ENCODE assay signal across 7 cellular contexts in the genomic region with DNA sequence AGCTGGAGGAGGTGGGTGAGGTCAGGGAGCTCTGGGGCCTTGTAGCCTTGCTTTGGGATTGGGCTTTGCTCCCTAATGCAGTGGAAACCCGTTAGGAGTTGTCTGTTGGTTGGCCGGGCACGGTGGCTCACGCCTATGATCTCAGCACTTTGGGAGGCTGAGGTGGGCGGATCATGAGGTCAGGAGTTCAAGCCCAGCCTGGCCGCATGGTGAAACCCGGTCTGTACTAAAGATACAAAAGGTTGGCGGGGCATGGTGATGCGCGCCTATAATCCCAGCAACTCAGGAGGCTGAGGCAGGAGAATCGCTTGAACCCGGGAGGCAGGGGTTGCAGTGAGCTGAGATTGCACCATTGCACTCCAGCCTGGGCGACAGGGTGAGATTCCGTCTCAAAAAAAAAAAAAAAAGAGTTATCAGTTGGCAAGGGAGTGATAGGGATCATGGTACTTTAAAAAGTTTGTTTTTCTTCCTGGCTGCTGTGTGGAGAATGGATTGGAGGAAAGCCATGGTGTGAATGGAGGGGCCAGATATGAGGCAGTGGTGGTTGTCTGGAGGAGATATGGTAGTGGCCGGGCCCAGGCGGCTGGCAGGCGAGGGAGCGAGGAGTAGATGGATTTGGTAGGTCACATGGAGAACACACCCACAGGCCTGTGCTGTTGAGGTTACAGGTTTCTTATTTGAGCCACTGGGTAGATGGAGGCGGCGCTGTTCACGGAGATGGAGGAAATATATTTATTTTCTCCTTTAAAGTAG. TPM values are rescaled to one million over a fixed set of nuclear protein-coding genes. Genes with fewer than 3 reads are reported as not detected.
A peak's percentile ranks its signal among the peaks of the same experiment; 100 is the strongest.
DNase-seq lines count a peak whose midpoint lies in the region; ATAC-seq and TF ChIP-seq lines count a peak whose summit lies in the region.
"Not testable (repeated sequence)": the region's sequence is repeated elsewhere in the genome, so short reads cannot be mapped to it uniquely, and the experiment has no call there.

No MANE protein-coding gene starts in this region.

- intact Hi-C loops in body of pancreas (cut with DNase I); Right ventricle myocardium superior (cut with DNase I); left cardiac atrium (cut with DNase I); aorta (cut with DNase I): not testable (repeated sequence)

- not testable (repeated sequence) for H3K27me3 ChIP-seq in body of pancreas; aorta (ENCODE audit: control insufficient read depth in 1 of 2, insufficient read depth in 2 of 2, low read length in 1 of 2)

- not testable (repeated sequence) for H3K9me3 ChIP-seq in body of pancreas; aorta (ENCODE audit: control insufficient read depth, low read length)

- H3K27me3 Mint-ChIP-seq in stimulated activated naive B cell treated with anti-CD40 and anti-IgM and Interleukin-4, amounts not matched to agents 10 μg/mL and 1 μg/mL and 100 μg/mL, for 72 hours, result not testable (repeated sequence)

- not testable (repeated sequence) for H3K36me3 ChIP-seq in body of pancreas (replicated peaks in 1 of 2; ENCODE audit: insufficient read depth in 1 of 2, low read depth in 2 of 2); aorta (ENCODE audit: control insufficient read depth in 1 of 2, insufficient read depth in 2 of 2, low read length in 1 of 2)

- 65 to 70% methylated on average over 15 to 19 of the region's 21 CpGs for WGBS in body of pancreas, 2 donors
- 48 to 58% methylated on average over 19 to 20 of the region's 21 CpGs for WGBS in aorta, 2 donors

- not testable (repeated sequence) for TF ChIP-seq CTCF in body of pancreas (IDR thresholded peaks at IDR 0.05)

- peaks cover 10 to 17% of the 10 kb centered on the region in 2 donors for H3K36me3 Mint-ChIP-seq in stimulated activated naive B cell treated with anti-CD40 and anti-IgM and Interleukin-4, amounts not matched to agents 10 μg/mL and 1 μg/mL and 100 μg/mL, for 72 hours

- H3K4me1 ChIP-seq in body of pancreas; aorta (ENCODE audit: control insufficient read depth in 1 of 2, insufficient read depth in 2 of 2, low read length in 2 of 2): not testable (repeated sequence)

- not testable (repeated sequence) for H3K4me1 Mint-ChIP-seq in stimulated activated naive B cell treated with anti-CD40 and anti-IgM and Interleukin-4, amounts not matched to agents 10 μg/mL and 1 μg/mL and 100 μg/mL, for 72 hours

- DNase-seq in OCI-M1 (lab: John Stamatoyannopoulos, UW) (peak; percentile 75), body of pancreas (peak; percentile 45 to 68 (median 52)), left cardiac atrium (peak; percentile 29)
- DNase-seq in Right ventricle myocardium superior; left lobe of liver (ENCODE audit: low spot score); stimulated activated naive B cell treated with anti-CD40 and anti-IgM and Interleukin-4, amounts not matched to agents 10 μg/mL and 1 μg/mL and 100 μg/mL, for 72 hours; aorta: not testable (repeated sequence)

- not testable (repeated sequence) for H3K4me3 ChIP-seq in body of pancreas; aorta (ENCODE audit: low read length in 2 of 2)

- ATAC-seq in body of pancreas, result peak; percentile 83
- ATAC-seq in Right ventricle myocardium superior (ENCODE audit: poor library complexity), result peak; percentile 82
- peak; percentile 92 to 93 for ATAC-seq in left cardiac atrium
- ATAC-seq in left lobe of liver, result peak; percentile 50
- ATAC-seq in stimulated activated naive B cell treated with anti-CD40 and anti-IgM and Interleukin-4, amounts not matched to agents 10 μg/mL and 1 μg/mL and 100 μg/mL, for 72 hours (replicated peaks), result not testable (repeated sequence)
- ATAC-seq in aorta (ENCODE audit: low FRiP score), result peak; percentile 66

- not testable (repeated sequence) for H3K27ac ChIP-seq in body of pancreas; aorta (ENCODE audit: low read depth in 1 of 2, low read length in 2 of 2)

- H3K27ac Mint-ChIP-seq in stimulated activated naive B cell treated with anti-CD40 and anti-IgM and Interleukin-4, amounts not matched to agents 10 μg/mL and 1 μg/mL and 100 μg/mL, for 72 hours, result peak overlapping the region; percentile 14

- not testable (repeated sequence) for H3K4me3 Mint-ChIP-seq in stimulated activated naive B cell treated with anti-CD40 and anti-IgM and Interleukin-4, amounts not matched to agents 10 μg/mL and 1 μg/mL and 100 μg/mL, for 72 hours

- H3K9me3 Mint-ChIP-seq in stimulated activated naive B cell treated with anti-CD40 and anti-IgM and Interleukin-4, amounts not matched to agents 10 μg/mL and 1 μg/mL and 100 μg/mL, for 72 hours, result not testable (repeated sequence)

- TF ChIP-seq POLR2A in body of pancreas (IDR thresholded peaks at IDR 0.05), result not testable (repeated sequence)

RNA-seq across cellular contexts. Expression of a gene that starts 26.6 kb away (rescaled TPM):
- total RNA-seq in body of pancreas, result 100 to 1,000 TPM in 1 of 2 donors, 10 to 100 TPM in 1; 49.4 to 102 TPM
- total RNA-seq in Right ventricle myocardium superior, result 130 TPM
- 100 to 1,000 TPM; 141 to 183 TPM for total RNA-seq in left cardiac atrium
- total RNA-seq in left lobe of liver, result 37.8 TPM
- 10 to 100 TPM; 56.2 to 73.6 TPM for total RNA-seq in aorta
- polyA plus RNA-seq in aorta, result 10 to 100 TPM; 25.8 to 33.8 TPM
